In the genomic region with DNA sequence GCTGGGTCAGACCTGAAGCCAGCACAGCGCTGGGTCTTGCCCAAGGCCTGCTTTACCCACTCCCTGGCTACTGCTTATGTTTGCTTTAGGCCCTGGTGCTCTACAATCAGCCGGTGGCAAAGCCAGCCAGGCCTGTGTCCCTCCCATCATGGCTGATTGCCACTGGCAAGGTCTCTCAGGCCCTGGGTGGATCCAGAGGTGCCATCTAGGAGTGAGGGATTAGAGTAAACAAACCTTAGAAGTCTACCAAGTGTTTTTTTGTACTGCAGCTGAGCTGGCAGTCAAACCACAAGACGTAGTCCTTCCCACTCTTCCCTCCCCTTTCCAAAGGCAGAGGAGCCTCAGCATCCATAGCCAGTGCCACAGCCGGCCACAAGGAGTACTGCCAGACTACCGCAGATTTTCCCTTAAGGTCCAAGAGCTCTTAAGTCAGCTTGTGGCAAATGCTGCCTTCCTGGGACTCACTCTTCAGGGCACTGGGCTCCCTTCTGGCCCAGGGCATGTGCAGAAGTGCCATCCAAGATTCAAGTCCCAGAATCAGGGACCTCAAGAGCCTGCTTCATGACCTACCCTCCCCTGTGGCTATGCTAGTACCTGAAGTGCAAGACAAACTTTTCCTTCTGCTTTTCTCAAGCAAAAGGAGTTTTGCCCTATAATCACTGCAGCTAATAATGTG, we compare ENCODE assay signal across 1 cellular context.
TF ChIP-seq lines count a peak whose summit lies in the region.

No MANE protein-coding gene starts in this region.

TF ChIP-seq in GM23338, 12 proteins besides CTCF, POLR2A, EP300 and RAD21:
- TF ChIP-seq NANOG (IDR thresholded peaks at IDR 0.05; ENCODE audit: borderline replicate concordance) = no peak
- TF ChIP-seq ZNF331 (CRISPR knock-in tag; IDR thresholded peaks at IDR 0.05; ENCODE audit: low read depth) = no peak
- TF ChIP-seq CREB1 (CRISPR knock-in tag; IDR thresholded peaks at IDR 0.05; ENCODE audit: low read depth) = no peak
- TF ChIP-seq, protein P1, sequence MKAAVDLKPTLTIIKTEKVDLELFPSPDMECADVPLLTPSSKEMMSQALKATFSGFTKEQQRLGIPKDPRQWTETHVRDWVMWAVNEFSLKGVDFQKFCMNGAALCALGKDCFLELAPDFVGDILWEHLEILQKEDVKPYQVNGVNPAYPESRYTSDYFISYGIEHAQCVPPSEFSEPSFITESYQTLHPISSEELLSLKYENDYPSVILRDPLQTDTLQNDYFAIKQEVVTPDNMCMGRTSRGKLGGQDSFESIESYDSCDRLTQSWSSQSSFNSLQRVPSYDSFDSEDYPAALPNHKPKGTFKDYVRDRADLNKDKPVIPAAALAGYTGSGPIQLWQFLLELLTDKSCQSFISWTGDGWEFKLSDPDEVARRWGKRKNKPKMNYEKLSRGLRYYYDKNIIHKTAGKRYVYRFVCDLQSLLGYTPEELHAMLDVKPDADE (IDR thresholded peaks at IDR 0.05) = no peak
- TF ChIP-seq, protein P2, sequence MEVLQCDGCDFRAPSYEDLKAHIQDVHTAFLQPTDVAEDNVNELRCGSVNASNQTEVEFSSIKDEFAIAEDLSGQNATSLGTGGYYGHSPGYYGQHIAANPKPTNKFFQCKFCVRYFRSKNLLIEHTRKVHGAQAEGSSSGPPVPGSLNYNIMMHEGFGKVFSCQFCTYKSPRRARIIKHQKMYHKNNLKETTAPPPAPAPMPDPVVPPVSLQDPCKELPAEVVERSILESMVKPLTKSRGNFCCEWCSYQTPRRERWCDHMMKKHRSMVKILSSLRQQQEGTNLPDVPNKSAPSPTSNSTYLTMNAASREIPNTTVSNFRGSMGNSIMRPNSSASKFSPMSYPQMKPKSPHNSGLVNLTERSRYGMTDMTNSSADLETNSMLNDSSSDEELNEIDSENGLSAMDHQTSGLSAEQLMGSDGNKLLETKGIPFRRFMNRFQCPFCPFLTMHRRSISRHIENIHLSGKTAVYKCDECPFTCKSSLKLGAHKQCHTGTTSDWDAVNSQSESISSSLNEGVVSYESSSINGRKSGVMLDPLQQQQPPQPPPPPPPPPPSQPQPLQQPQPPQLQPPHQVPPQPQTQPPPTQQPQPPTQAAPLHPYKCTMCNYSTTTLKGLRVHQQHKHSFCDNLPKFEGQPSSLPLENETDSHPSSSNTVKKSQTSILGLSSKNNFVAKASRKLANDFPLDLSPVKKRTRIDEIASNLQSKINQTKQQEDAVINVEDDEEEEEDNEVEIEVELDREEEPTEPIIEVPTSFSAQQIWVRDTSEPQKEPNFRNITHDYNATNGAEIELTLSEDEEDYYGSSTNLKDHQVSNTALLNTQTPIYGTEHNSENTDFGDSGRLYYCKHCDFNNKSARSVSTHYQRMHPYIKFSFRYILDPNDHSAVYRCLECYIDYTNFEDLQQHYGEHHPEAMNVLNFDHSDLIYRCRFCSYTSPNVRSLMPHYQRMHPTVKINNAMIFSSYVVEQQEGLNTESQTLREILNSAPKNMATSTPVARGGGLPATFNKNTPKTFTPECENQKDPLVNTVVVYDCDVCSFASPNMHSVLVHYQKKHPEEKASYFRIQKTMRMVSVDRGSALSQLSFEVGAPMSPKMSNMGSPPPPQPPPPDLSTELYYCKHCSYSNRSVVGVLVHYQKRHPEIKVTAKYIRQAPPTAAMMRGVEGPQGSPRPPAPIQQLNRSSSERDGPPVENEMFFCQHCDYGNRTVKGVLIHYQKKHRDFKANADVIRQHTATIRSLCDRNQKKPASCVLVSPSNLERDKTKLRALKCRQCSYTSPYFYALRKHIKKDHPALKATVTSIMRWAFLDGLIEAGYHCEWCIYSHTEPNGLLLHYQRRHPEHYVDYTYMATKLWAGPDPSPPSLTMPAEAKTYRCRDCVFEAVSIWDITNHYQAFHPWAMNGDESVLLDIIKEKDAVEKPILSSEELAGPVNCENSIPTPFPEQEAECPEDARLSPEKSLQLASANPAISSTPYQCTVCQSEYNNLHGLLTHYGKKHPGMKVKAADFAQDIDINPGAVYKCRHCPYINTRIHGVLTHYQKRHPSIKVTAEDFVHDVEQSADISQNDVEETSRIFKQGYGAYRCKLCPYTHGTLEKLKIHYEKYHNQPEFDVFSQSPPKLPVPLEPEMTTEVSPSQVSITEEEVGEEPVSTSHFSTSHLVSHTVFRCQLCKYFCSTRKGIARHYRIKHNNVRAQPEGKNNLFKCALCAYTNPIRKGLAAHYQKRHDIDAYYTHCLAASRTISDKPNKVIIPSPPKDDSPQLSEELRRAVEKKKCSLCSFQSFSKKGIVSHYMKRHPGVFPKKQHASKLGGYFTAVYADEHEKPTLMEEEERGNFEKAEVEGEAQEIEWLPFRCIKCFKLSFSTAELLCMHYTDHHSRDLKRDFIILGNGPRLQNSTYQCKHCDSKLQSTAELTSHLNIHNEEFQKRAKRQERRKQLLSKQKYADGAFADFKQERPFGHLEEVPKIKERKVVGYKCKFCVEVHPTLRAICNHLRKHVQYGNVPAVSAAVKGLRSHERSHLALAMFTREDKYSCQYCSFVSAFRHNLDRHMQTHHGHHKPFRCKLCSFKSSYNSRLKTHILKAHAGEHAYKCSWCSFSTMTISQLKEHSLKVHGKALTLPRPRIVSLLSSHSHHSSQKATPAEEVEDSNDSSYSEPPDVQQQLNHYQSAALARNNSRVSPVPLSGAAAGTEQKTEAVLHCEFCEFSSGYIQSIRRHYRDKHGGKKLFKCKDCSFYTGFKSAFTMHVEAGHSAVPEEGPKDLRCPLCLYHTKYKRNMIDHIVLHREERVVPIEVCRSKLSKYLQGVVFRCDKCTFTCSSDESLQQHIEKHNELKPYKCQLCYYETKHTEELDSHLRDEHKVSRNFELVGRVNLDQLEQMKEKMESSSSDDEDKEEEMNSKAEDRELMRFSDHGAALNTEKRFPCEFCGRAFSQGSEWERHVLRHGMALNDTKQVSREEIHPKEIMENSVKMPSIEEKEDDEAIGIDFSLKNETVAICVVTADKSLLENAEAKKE (CRISPR knock-in tag; IDR thresholded peaks at IDR 0.05) = no peak
- no peak for TF ChIP-seq EZH2phosphoT487 (IDR thresholded peaks at IDR 0.05; ENCODE audit: unreplicated experiment)
- no peak for TF ChIP-seq EZH2 (IDR thresholded peaks at IDR 0.05; ENCODE audit: low read depth, unreplicated experiment)
- no peak for TF ChIP-seq POLR2AphosphoS5 (IDR thresholded peaks at IDR 0.05; ENCODE audit: low read depth)
- no peak for TF ChIP-seq JUNB (IDR thresholded peaks at IDR 0.05; ENCODE audit: unreplicated experiment)
- TF ChIP-seq, protein P3, sequence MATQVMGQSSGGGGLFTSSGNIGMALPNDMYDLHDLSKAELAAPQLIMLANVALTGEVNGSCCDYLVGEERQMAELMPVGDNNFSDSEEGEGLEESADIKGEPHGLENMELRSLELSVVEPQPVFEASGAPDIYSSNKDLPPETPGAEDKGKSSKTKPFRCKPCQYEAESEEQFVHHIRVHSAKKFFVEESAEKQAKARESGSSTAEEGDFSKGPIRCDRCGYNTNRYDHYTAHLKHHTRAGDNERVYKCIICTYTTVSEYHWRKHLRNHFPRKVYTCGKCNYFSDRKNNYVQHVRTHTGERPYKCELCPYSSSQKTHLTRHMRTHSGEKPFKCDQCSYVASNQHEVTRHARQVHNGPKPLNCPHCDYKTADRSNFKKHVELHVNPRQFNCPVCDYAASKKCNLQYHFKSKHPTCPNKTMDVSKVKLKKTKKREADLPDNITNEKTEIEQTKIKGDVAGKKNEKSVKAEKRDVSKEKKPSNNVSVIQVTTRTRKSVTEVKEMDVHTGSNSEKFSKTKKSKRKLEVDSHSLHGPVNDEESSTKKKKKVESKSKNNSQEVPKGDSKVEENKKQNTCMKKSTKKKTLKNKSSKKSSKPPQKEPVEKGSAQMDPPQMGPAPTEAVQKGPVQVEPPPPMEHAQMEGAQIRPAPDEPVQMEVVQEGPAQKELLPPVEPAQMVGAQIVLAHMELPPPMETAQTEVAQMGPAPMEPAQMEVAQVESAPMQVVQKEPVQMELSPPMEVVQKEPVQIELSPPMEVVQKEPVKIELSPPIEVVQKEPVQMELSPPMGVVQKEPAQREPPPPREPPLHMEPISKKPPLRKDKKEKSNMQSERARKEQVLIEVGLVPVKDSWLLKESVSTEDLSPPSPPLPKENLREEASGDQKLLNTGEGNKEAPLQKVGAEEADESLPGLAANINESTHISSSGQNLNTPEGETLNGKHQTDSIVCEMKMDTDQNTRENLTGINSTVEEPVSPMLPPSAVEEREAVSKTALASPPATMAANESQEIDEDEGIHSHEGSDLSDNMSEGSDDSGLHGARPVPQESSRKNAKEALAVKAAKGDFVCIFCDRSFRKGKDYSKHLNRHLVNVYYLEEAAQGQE (IDR thresholded peaks at IDR 0.05; ENCODE audit: unreplicated experiment) = no peak
- no peak for TF ChIP-seq ZNF114 (CRISPR knock-in tag; IDR thresholded peaks at IDR 0.05)
